24 cellular contexts compared by ENCODE assay signal in genomic region chr7:47813614-47814260, GRCh38.
DNase-seq lines count a peak whose midpoint lies in the region; ATAC-seq, FAIRE-seq and TF ChIP-seq lines count a peak whose summit lies in the region.
"Had no signal": no experiment of that assay in that cellular context is flagged by ENCODE, and none has a peak within 500 bp of the region (broad histone marks: within the 10 kb centered on the region; RNA-seq: fewer than 3 reads in every experiment).

No MANE protein-coding gene starts in this region.

- TF ChIP-seq POLR2A in A549 (IDR thresholded peaks at IDR 0.05; ENCODE audit: low read length), result no peak
- no peak for TF ChIP-seq POLR2A in heart left ventricle (IDR thresholded peaks at IDR 0.05)
- no peak for TF ChIP-seq POLR2A in body of pancreas (IDR thresholded peaks at IDR 0.05)

- CTCF ChIA-PET in A549 (lab: Yijun Ruan, JAX), result interaction anchor here (0.9 to 2.0 kb wide), 5 partner anchors 9 to 547 kb away, joined by 3 to 7 read pairs (median 5); no protein-coding TSS in a partner anchor

- FAIRE-seq in A549 (lab: Jason Lieb, UNC), result peak; percentile 56
- FAIRE-seq: GM12891 had no signal

- WGBS in A549 (ENCODE audit: missing lambda C conversion rate), result 94% methylated on average over 10 of the region's 10 CpGs
- 73 to 82% (median 74%) methylated on average over 10 of the region's 10 CpGs for WGBS in heart left ventricle, 4 donors
- WGBS in body of pancreas, 2 donors, result 80 to 83% methylated on average over 10 of the region's 10 CpGs

- no peaks in the 10 kb centered on the region for H3K36me3 Mint-ChIP-seq in CD14-positive monocyte
- H3K36me3 Mint-ChIP-seq: CD8-positive, alpha-beta memory T cell had no signal

- no peak overlapping the region for H3K4me2 ChIP-seq in A549
- H3K4me2 ChIP-seq: BLaER1, SK-N-SH had no signal

- H3K4me3 Mint-ChIP-seq in CD14-positive monocyte, result peak overlapping the region in 1 of 2 donors; percentile 71
- H3K4me3 Mint-ChIP-seq: CD8-positive, alpha-beta memory T cell had no signal

- TF ChIP-seq CTCF in A549 (IDR thresholded peaks at IDR 0.05) (no peak), CD14-positive monocyte (IDR thresholded peaks at IDR 0.05) (no peak), heart left ventricle (IDR thresholded peaks at IDR 0.05) (no peak), lower lobe of right lung (IDR thresholded peaks at IDR 0.05) (no peak), body of pancreas (IDR thresholded peaks at IDR 0.05) (no peak)

- peak overlapping the region in 4 of 7 donors; percentile 24 to 78 (median 61) for H3K27ac Mint-ChIP-seq in CD14-positive monocyte
- H3K27ac Mint-ChIP-seq: CD8-positive, alpha-beta memory T cell had no signal

- H3K9me3 Mint-ChIP-seq in CD14-positive monocyte, result no peaks in the 10 kb centered on the region
- H3K9me3 Mint-ChIP-seq: CD8-positive, alpha-beta memory T cell had no signal

- no peak for TF ChIP-seq EP300 in A549 (IDR thresholded peaks at IDR 0.05)

- POLR2A ChIA-PET in A549 (lab: Yijun Ruan, JAX), result interaction anchor here (0.5 to 1.5 kb wide), 2 partner anchors 8 to 231 kb away, joined by 3 to 11 read pairs; partner anchors contain the start of gene TNS3

- H3K4me1 Mint-ChIP-seq in CD14-positive monocyte, result peaks cover 49% of the 10 kb centered on the region
- H3K4me1 Mint-ChIP-seq: CD8-positive, alpha-beta memory T cell had no signal

- intact Hi-C loops in CD14-positive monocyte (cut with micrococcal nuclease), result loop anchor here in 1 of 2 donors (10.0 kb wide), 1 partner anchor 379 kb away; no protein-coding TSS in a partner anchor
- intact Hi-C loops in heart left ventricle (cut with DNase I), result loop anchor here in 5 of 10 donors (5.0 to 10.0 kb wide), 3 partner anchors 229 to 1911 kb away; partner anchors contain the start of gene TNS3 (in 3 of the 5)
- intact Hi-C loops in lower lobe of right lung (cut with DNase I), result no loop called here
- intact Hi-C loops in body of pancreas (cut with DNase I), result loop anchor here (10.0 kb wide), 2 partner anchors 379 to 539 kb away; no protein-coding TSS in a partner anchor

- no peak for TF ChIP-seq RAD21 in A549 (conservative IDR thresholded peaks at IDR 0.05 in 1 of 2, IDR thresholded peaks at IDR 0.05 in 1 of 2)

- ATAC-seq in A549 (no peak), heart left ventricle (peak in 3 of 4 donors; percentile 46 to 52 (median 50)), lower lobe of right lung (peak; percentile 19 to 33), body of pancreas (no peak)
- ATAC-seq: PC-3 had no signal

- H3K27me3 Mint-ChIP-seq in CD14-positive monocyte (ENCODE audit: low read depth in 3 of 3), result peaks cover 0 to 3% (median 2%) of the 10 kb centered on the region in 3 donors

- H3K4me3 ChIP-seq in A549 (no peak overlapping the region), heart left ventricle (no peak overlapping the region), lower lobe of right lung (no peak overlapping the region), body of pancreas (no peak overlapping the region)
- H3K4me3 ChIP-seq: BLaER1, GM23248, MG63 had no signal

- H3K36me3 ChIP-seq in heart left ventricle (peaks cover 0 to 8% (median 0%) of the 10 kb centered on the region in 9 donors), lower lobe of right lung (no peaks in the 10 kb centered on the region), body of pancreas (replicated peaks in 1 of 2; ENCODE audit: insufficient read depth in 1 of 2, low read depth in 2 of 2) (no peaks in the 10 kb centered on the region)
- H3K36me3 ChIP-seq: BLaER1, MG63 had no signal

- H3K4me1 ChIP-seq in A549, result peaks cover 39% of the 10 kb centered on the region
- peaks cover 0 to 35% (median 12%) of the 10 kb centered on the region in 12 donors for H3K4me1 ChIP-seq in heart left ventricle
- peaks cover 29% of the 10 kb centered on the region for H3K4me1 ChIP-seq in lower lobe of right lung
- peaks cover 10% of the 10 kb centered on the region for H3K4me1 ChIP-seq in body of pancreas

- peak overlapping the region in 1 of 2 experiments; percentile 90; a peak in 3 of 6 replicates for H3K27ac ChIP-seq in A549
- peak overlapping the region in 1 of 12 donors; percentile 32 for H3K27ac ChIP-seq in heart left ventricle
- no peak overlapping the region for H3K27ac ChIP-seq in lower lobe of right lung
- H3K27ac ChIP-seq in body of pancreas, result no peak overlapping the region
- H3K27ac ChIP-seq: BLaER1, GM23248 had no signal

- no peaks in the 10 kb centered on the region for H3K9me3 ChIP-seq in A549
- no peaks in the 10 kb centered on the region for H3K9me3 ChIP-seq in heart left ventricle
- H3K9me3 ChIP-seq in lower lobe of right lung, result no peaks in the 10 kb centered on the region
- no peaks in the 10 kb centered on the region for H3K9me3 ChIP-seq in body of pancreas
- H3K9me3 ChIP-seq: BLaER1, MG63, SK-N-SH had no signal

- H3K27me3 ChIP-seq in heart left ventricle, result no peaks in the 10 kb centered on the region
- H3K27me3 ChIP-seq in lower lobe of right lung (ENCODE audit: low read depth), result no peaks in the 10 kb centered on the region
- no peaks in the 10 kb centered on the region for H3K27me3 ChIP-seq in body of pancreas
- H3K27me3 ChIP-seq: BLaER1, MG63 had no signal

- DNase-seq in A549 (ENCODE audit: low read depth in 1 of 2, low spot score in 1 of 2) (no peak), CD14-positive monocyte (ENCODE audit: low spot score) (no peak), heart left ventricle (peak in 1 of 5 donors; percentile 42), lower lobe of right lung (no peak), Ammon's horn (ENCODE audit: low spot score) (no peak), NCI-H1092 (lab: John Stamatoyannopoulos, UW) (no peak), body of pancreas (no peak)
- DNase-seq in NK-92 treated with Interleukin-12 subunit alpha and Interleukin-12 subunit beta, amount 100 ng/mL, for 24 hours (lab: John Stamatoyannopoulos, UW), result no peak
- DNase-seq: Calu3; CD8-positive, alpha-beta memory T cell; DMS153; GM23248; HCEC 1CT; MG63; NCI-H1417 treated with DMSO at 0.1 percent for 48 hours; NCI-H187 treated with DMSO at 0.1 percent for 48 hours; NCI-H2107; NCI-H69; PC-3; RPMI8226; SIG-M5; SK-N-SH had no signal

TF ChIP-seq in A549, 52 proteins besides CTCF, POLR2A, EP300 and RAD21:
- no peak for TF ChIP-seq FOSB (CRISPR knock-in tag; IDR thresholded peaks at IDR 0.05)
- TF ChIP-seq GATA3 (IDR thresholded peaks at IDR 0.05; ENCODE audit: borderline replicate concordance), result no peak
- TF ChIP-seq ESRRA (IDR thresholded peaks at IDR 0.05; ENCODE audit: borderline replicate concordance, low read length), result no peak
- no peak for TF ChIP-seq HOXB13 (CRISPR knock-in tag; IDR thresholded peaks at IDR 0.05; ENCODE audit: low read depth)
- TF ChIP-seq ZSCAN20 (CRISPR knock-in tag; IDR thresholded peaks at IDR 0.05), result no peak
- no peak for TF ChIP-seq PHF8 (IDR thresholded peaks at IDR 0.05; ENCODE audit: borderline replicate concordance, low read depth)
- TF ChIP-seq RCOR1 (IDR thresholded peaks at IDR 0.05; ENCODE audit: low read depth, low read length), result no peak
- TF ChIP-seq MAFK (IDR thresholded peaks at IDR 0.05; ENCODE audit: partially characterized antibody), result no peak
- TF ChIP-seq CHD4 (IDR thresholded peaks at IDR 0.05; ENCODE audit: borderline replicate concordance), result no peak
- TF ChIP-seq CEBPB (IDR thresholded peaks at IDR 0.05), result no peak
- no peak for TF ChIP-seq JUN (IDR thresholded peaks at IDR 0.05)
- TF ChIP-seq RARB (CRISPR knock-in tag; IDR thresholded peaks at IDR 0.05), result no peak
- TF ChIP-seq SREBF2 (IDR thresholded peaks at IDR 0.05), result no peak
- no peak for TF ChIP-seq REST (IDR thresholded peaks at IDR 0.05)
- no peak for TF ChIP-seq EHF (CRISPR knock-in tag; IDR thresholded peaks at IDR 0.05)
- TF ChIP-seq HMGXB4 (CRISPR knock-in tag; IDR thresholded peaks at IDR 0.05; ENCODE audit: borderline replicate concordance), result no peak

Comparison
In these comparisons a context has a peak if more than half of its experiments do, and no peak if none do; other contexts are left out.
1. ATAC-seq: peak in heart left ventricle (3 of 4) and lower lobe of right lung (2 of 2); none in A549 (0 of 2) and body of pancreas (single experiment).